In genomic region chr18:9366126-9366714, GRCh38 we compare ENCODE assay signal across 9 cellular contexts. TPM values are rescaled to one million over a fixed set of nuclear protein-coding genes. Genes with fewer than 3 reads are reported as not detected.
DNase-seq lines count a peak whose midpoint lies in the region; ATAC-seq and TF ChIP-seq lines count a peak whose summit lies in the region.
"Had no signal": no experiment of that assay in that cellular context is flagged by ENCODE, and none has a peak within 500 bp of the region (broad histone marks: within the 10 kb centered on the region; RNA-seq: fewer than 3 reads in every experiment).

No MANE protein-coding gene starts in this region.

- ATAC-seq in left cardiac atrium: peak; percentile 41 to 77
- ATAC-seq in psoas muscle: peak in 2 of 4 donors; percentile 32 to 44
- ATAC-seq in HG03196 (IDR thresholded peaks at IDR 0.05; ENCODE audit: unreplicated experiment): no peak
- no peak for ATAC-seq in HG02571 (IDR thresholded peaks at IDR 0.05; ENCODE audit: unreplicated experiment)
- no peak for ATAC-seq in activated CD4-positive, CD25-positive, alpha-beta regulatory T cell treated with anti-CD3 and anti-CD28 coated beads, Interleukin-2, amount 50 U/mL, for 24 hours
- ATAC-seq: GM12878 had no signal

- DNase-seq in EL (peak; percentile 23), adrenal gland (peak; percentile 16 to 58 (median 33)), left cardiac atrium (peak; percentile 31), psoas muscle (no peak), SJCRH30 (no peak)

- no peak overlapping the region for H3K27ac ChIP-seq in adrenal gland
- H3K27ac ChIP-seq in psoas muscle: no peak overlapping the region
- no peak overlapping the region for H3K27ac ChIP-seq in SJCRH30

- H3K4me3 ChIP-seq in adrenal gland (no peak overlapping the region), psoas muscle (no peak overlapping the region), SJCRH30 (no peak overlapping the region)
- H3K4me3 ChIP-seq: GM12878 had no signal

- no peak for TF ChIP-seq POLR2A in adrenal gland (IDR thresholded peaks at IDR 0.05)

- no peaks in the 10 kb centered on the region for H3K9me3 ChIP-seq in adrenal gland (replicated peaks in 1 of 3)
- no peaks in the 10 kb centered on the region for H3K9me3 ChIP-seq in psoas muscle
- no peaks in the 10 kb centered on the region for H3K9me3 ChIP-seq in SJCRH30 (replicated peaks)

- TF ChIP-seq CTCF in adrenal gland (IDR thresholded peaks at IDR 0.05) (peak in 3 of 6 experiments; percentile 14 to 28 (median 24)), psoas muscle (IDR thresholded peaks at IDR 0.05) (peak; percentile 18)

- H3K4me1 ChIP-seq in adrenal gland (replicated peaks in 1 of 2) (no peaks in the 10 kb centered on the region), psoas muscle (no peaks in the 10 kb centered on the region), SJCRH30 (no peaks in the 10 kb centered on the region)

- H3K27me3 ChIP-seq in adrenal gland (no peaks in the 10 kb centered on the region), psoas muscle (ENCODE audit: insufficient read depth in 3 of 3, low read length in 2 of 3) (no peaks in the 10 kb centered on the region), SJCRH30 (no peaks in the 10 kb centered on the region)

- no peaks in the 10 kb centered on the region for H3K36me3 ChIP-seq in adrenal gland (replicated peaks in 1 of 2)
- H3K36me3 ChIP-seq in psoas muscle (ENCODE audit: insufficient read depth in 1 of 2, low read depth in 1 of 2): peaks cover 0 to 16% of the 10 kb centered on the region in 2 donors
- no peaks in the 10 kb centered on the region for H3K36me3 ChIP-seq in SJCRH30

- WGBS in adrenal gland, 4 donors: 47 to 51% (median 49%) methylated on average over 5 to 6 of the region's 6 CpGs
- 52 to 58% (median 56%) methylated on average over 6 of the region's 6 CpGs for WGBS in psoas muscle, 3 donors

- intact Hi-C loops in adrenal gland (cut with DNase I): no loop called here
- intact Hi-C loops in left cardiac atrium (cut with DNase I): no loop called here
- intact Hi-C loops in psoas muscle (cut with DNase I): no loop called here

RNA-seq across cellular contexts. Expression of gene TWSG1, which starts 31.6 kb away (rescaled TPM):
- 10 to 100 TPM; 21.0 to 33.5 (median 26.0) TPM for total RNA-seq in adrenal gland
- polyA plus RNA-seq in adrenal gland: 10 to 100 TPM; 10.1 to 22.6 (median 14.5) TPM
- total RNA-seq in left cardiac atrium: 10 to 100 TPM; 15.1 to 15.4 TPM
- 1 to 10 TPM; 6.2 to 8.5 (median 7.7) TPM for total RNA-seq in psoas muscle
- 1 to 10 TPM; 3.6 to 7.0 (median 3.9) TPM for polyA plus RNA-seq in psoas muscle
- 33.9 and 39.4 TPM in 2 replicates for total RNA-seq in SJCRH30 (2014; rRNA removed; shearing (Covaris generic))

Comparison
In these comparisons a context has a peak if more than half of its experiments do, and no peak if none do; other contexts are left out.
1. DNase-seq: peak in EL (single experiment), adrenal gland (7 of 7) and left cardiac atrium (single experiment); none in psoas muscle (0 of 2) and SJCRH30 (0 of 2).
2. ATAC-seq: peak in left cardiac atrium (2 of 2); none in HG03196 (single experiment), HG02571 (single experiment) and activated CD4-positive, CD25-positive, alpha-beta regulatory T cell treated with anti-CD3 and anti-CD28 coated beads, Interleukin-2, amount 50 U/mL, for 24 hours (0 of 2).